In the genomic region with DNA sequence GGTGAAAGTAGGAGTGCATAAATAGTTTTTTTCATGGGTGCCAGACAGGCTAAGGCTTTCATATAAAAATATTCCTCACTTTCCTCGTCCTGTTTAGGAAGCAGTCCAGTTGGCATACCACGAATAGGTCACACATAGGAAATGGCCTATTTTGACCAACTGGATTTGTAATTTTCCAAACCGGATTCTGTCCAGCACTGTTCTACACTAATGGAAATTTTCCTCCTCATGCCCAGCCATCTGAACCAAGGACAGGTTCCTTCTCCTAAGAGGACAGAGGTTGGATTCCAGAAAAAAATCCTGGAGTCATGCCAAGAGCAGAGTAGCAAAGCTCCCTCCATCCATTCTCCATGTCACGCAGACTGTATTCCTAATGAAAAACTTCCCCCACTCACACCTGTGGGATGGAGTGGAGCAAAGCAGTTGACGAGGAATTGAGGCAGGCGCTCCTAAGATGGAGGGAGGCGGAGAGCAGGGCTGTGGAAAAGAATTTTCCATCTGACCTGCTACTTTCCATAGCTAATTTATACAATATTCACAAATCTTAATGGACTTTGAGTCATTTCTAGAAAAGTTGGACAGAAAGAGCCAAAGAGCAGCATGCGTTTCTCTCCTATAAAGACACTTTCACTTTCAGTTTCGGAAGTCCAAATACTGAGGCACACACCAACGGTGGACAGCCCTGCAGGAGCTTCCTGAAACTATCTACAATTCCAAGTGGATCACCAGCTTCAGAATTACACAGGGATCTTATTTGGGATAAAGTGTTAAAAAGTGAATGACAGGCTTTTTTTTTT, we compare ENCODE assay signal across 8 cellular contexts. TPM values are rescaled to one million over a fixed set of nuclear protein-coding genes. Genes with fewer than 3 reads are reported as not detected.
DNase-seq lines count a peak whose midpoint lies in the region; ATAC-seq and TF ChIP-seq lines count a peak whose summit lies in the region.

No MANE protein-coding gene starts in this region.

- no peak for TF ChIP-seq CTCF in mesothelial cell of epicardium (IDR thresholded peaks at IDR 0.05; ENCODE audit: unreplicated experiment)

- POLR2A ChIA-PET in HEK293T (lab: Yijun Ruan, JAX): no interaction called here

- peak overlapping the region; percentile 58 for H3K27ac Mint-ChIP-seq in stimulated activated naive CD8-positive, alpha-beta T cell treated with anti-CD3 and anti-CD28 coated beads, Interleukin-15, Interleukin-2, amounts not matched to agents 100 ng/mL and 50 ng/mL, for 24 hours
- H3K27ac Mint-ChIP-seq in mesothelial cell of epicardium: no peak overlapping the region

- H3K4me1 ChIP-seq in mucosa of rectum (ENCODE audit: control insufficient read depth in 2 of 2, insufficient read depth in 2 of 2, low read length in 2 of 2): peaks cover 3% of the 10 kb centered on the region in 2 donors

- no peak overlapping the region for H3K4me3 Mint-ChIP-seq in stimulated activated naive CD8-positive, alpha-beta T cell treated with anti-CD3 and anti-CD28 coated beads, Interleukin-15, Interleukin-2, amounts not matched to agents 100 ng/mL and 50 ng/mL, for 24 hours
- no peak overlapping the region for H3K4me3 Mint-ChIP-seq in mesothelial cell of epicardium

- no peak overlapping the region for H3K9ac ChIP-seq in mucosa of rectum (ENCODE audit: low read depth in 1 of 2, low read length in 2 of 2)

- peaks cover 5% of the 10 kb centered on the region for H3K36me3 Mint-ChIP-seq in stimulated activated naive CD8-positive, alpha-beta T cell treated with anti-CD3 and anti-CD28 coated beads, Interleukin-15, Interleukin-2, amounts not matched to agents 100 ng/mL and 50 ng/mL, for 24 hours (ENCODE audit: low read depth)
- peaks cover 23% of the 10 kb centered on the region for H3K36me3 Mint-ChIP-seq in mesothelial cell of epicardium

- H3K27ac ChIP-seq in caudate nucleus (ENCODE audit: low read depth, low read length) (peak overlapping the region; percentile 33), mucosa of rectum (ENCODE audit: low read depth in 2 of 2, low read length in 2 of 2) (peak overlapping the region in 1 of 2 donors; percentile 38)

- no peaks in the 10 kb centered on the region for H3K36me3 ChIP-seq in mucosa of rectum (ENCODE audit: control insufficient read depth in 2 of 2, insufficient read depth in 2 of 2, low read length in 2 of 2)

- H3K27me3 Mint-ChIP-seq in stimulated activated naive CD8-positive, alpha-beta T cell treated with anti-CD3 and anti-CD28 coated beads, Interleukin-15, Interleukin-2, amounts not matched to agents 100 ng/mL and 50 ng/mL, for 24 hours: no peaks in the 10 kb centered on the region
- no peaks in the 10 kb centered on the region for H3K27me3 Mint-ChIP-seq in mesothelial cell of epicardium (ENCODE audit: low read depth)

- H3K27me3 ChIP-seq in mucosa of rectum (ENCODE audit: control insufficient read depth in 2 of 2, insufficient read depth in 2 of 2, low read length in 2 of 2): no peaks in the 10 kb centered on the region

- peak overlapping the region; percentile 38 to 66 for H3K4me3 ChIP-seq in mucosa of rectum (ENCODE audit: low read length in 2 of 2)

- no peak for ATAC-seq in stimulated activated naive CD8-positive, alpha-beta T cell treated with anti-CD3 and anti-CD28 coated beads, Interleukin-15, Interleukin-2, amounts not matched to agents 100 U/mL and 50 U/mL, for 24 hours

- peaks cover 27% of the 10 kb centered on the region for H3K4me1 Mint-ChIP-seq in stimulated activated naive CD8-positive, alpha-beta T cell treated with anti-CD3 and anti-CD28 coated beads, Interleukin-15, Interleukin-2, amounts not matched to agents 100 ng/mL and 50 ng/mL, for 24 hours (ENCODE audit: low read depth)
- peaks cover 8% of the 10 kb centered on the region for H3K4me1 Mint-ChIP-seq in mesothelial cell of epicardium

- H3K9me3 ChIP-seq in mucosa of rectum (ENCODE audit: control insufficient read depth in 2 of 2, low read length in 2 of 2): no peaks in the 10 kb centered on the region

- DNase-seq in stimulated activated naive CD8-positive, alpha-beta T cell treated with anti-CD3 and anti-CD28 coated beads, Interleukin-15, Interleukin-2, amounts not matched to agents 100 U/mL and 50 U/mL, for 24 hours: no peak
- DNase-seq in caudate nucleus (lab: John Stamatoyannopoulos, UW) (peak in 1 of 61 donors; percentile 88), NCI-H446 treated with DMSO at 0.1 percent for 48 hours (lab: John Stamatoyannopoulos, UW) (no peak), HEK293T (ENCODE audit: extremely low spot score) (no peak), putamen (ENCODE audit: low spot score) (no peak), mesothelial cell of epicardium (ENCODE audit: low spot score in 2 of 2, unreplicated experiment in 2 of 2) (no peak)

- CTCF ChIA-PET in HEK293T (lab: Yijun Ruan, JAX): no interaction called here

- H3K9me3 Mint-ChIP-seq in stimulated activated naive CD8-positive, alpha-beta T cell treated with anti-CD3 and anti-CD28 coated beads, Interleukin-15, Interleukin-2, amounts not matched to agents 100 ng/mL and 50 ng/mL, for 24 hours: no peaks in the 10 kb centered on the region
- no peaks in the 10 kb centered on the region for H3K9me3 Mint-ChIP-seq in mesothelial cell of epicardium

TF ChIP-seq in HEK293T, 16 proteins besides CTCF, POLR2A, EP300 and RAD21:
- TF ChIP-seq ELF4 (IDR thresholded peaks at IDR 0.05): no peak
- no peak for TF ChIP-seq ARNT (IDR thresholded peaks at IDR 0.05)
- no peak for TF ChIP-seq SP1 (IDR thresholded peaks at IDR 0.05)
- no peak for TF ChIP-seq L3MBTL2 (conservative IDR thresholded peaks at IDR 0.05)
- TF ChIP-seq BHLHE40 (IDR thresholded peaks at IDR 0.05; ENCODE audit: borderline replicate concordance): no peak
- TF ChIP-seq CTBP1 (IDR thresholded peaks at IDR 0.05; ENCODE audit: borderline replicate concordance): no peak
- no peak for TF ChIP-seq FOXK2 (IDR thresholded peaks at IDR 0.05)

RNA-seq across cellular contexts. Expression of a gene that starts 43.3 kb away (rescaled TPM):
- total RNA-seq in mesothelial cell of epicardium: 48.3 to 52.5 TPM (median 48.7 TPM) in 3 replicates
